ENCODE assay signal across 15 cellular contexts in the genomic region with DNA sequence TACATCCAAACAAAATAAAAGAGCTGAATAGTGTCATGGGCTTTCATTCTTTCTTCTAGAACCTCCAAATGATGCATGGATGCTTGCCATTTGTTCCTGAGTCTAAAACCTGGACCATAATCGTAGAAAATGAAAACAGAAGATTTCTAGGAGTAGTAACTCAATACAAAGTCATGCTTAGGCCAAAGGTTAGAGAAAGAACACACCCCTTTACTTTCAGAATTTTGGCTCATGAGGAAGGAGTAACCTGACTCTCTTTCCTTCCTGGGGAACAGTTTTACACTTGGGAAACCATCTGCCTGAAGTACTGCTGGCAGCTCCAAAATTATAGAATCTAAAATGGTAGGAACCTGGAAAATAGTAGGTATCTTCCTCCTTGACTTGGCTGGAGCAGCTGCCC.
DNase-seq lines count a peak whose midpoint lies in the region; ATAC-seq and TF ChIP-seq lines count a peak whose summit lies in the region.
"Had no signal": no experiment of that assay in that cellular context is flagged by ENCODE, and none has a peak within 500 bp of the region (broad histone marks: within the 10 kb centered on the region; RNA-seq: fewer than 3 reads in every experiment).

No MANE protein-coding gene starts in this region.

- no peaks in the 10 kb centered on the region for H3K36me3 ChIP-seq in BLaER1 treated with 17β-estradiol and CSF1 and Interleukin-3, amounts not matched to agents 10 nM and 100 nM
- H3K36me3 ChIP-seq in mesendoderm (ENCODE audit: control insufficient read depth, insufficient read depth, low read length) = no peaks in the 10 kb centered on the region

- no peaks in the 10 kb centered on the region for H3K79me1 ChIP-seq in mesendoderm (ENCODE audit: low read length)

- no peak overlapping the region for H4K5ac ChIP-seq in mesendoderm (ENCODE audit: low read length)

- ATAC-seq in GM21447 (IDR thresholded peaks at IDR 0.05; ENCODE audit: unreplicated experiment) = no peak

- H4K20me1 ChIP-seq in BLaER1 treated with 17β-estradiol and CSF1 and Interleukin-3, amounts not matched to agents 10 nM and 100 nM = no peaks in the 10 kb centered on the region

- H3K4me1 ChIP-seq in BLaER1 treated with 17β-estradiol and CSF1 and Interleukin-3, amounts not matched to agents 10 nM and 100 nM = peaks cover 35 to 56% (median 39%) of the 10 kb centered on the region in 10 experiments
- H3K4me1 ChIP-seq in mesendoderm (ENCODE audit: control insufficient read depth, low read depth, low read length) = peaks cover 17% of the 10 kb centered on the region

- H3K9ac ChIP-seq in BLaER1 treated with 17β-estradiol and CSF1 and Interleukin-3, amounts not matched to agents 10 nM and 100 nM = no peak overlapping the region
- no peak overlapping the region for H3K9ac ChIP-seq in mesendoderm (ENCODE audit: low read length)

- peak overlapping the region; percentile 33 to 80 (median 55); a peak in 17 of 22 replicates for H3K4me2 ChIP-seq in BLaER1 treated with 17β-estradiol and CSF1 and Interleukin-3, amounts not matched to agents 10 nM and 100 nM
- H3K4me2 ChIP-seq in mesendoderm (ENCODE audit: low read length) = no peak overlapping the region

- in situ Hi-C loops in astrocyte of the spinal cord (cut with HindIII; ENCODE audit: low sequenced_read_pairs) = no loop called here

- no peak overlapping the region for H3K4ac ChIP-seq in mesendoderm (ENCODE audit: low read depth, low read length)

- H2BK5ac ChIP-seq in mesendoderm (ENCODE audit: low read length) = peak overlapping the region; percentile 51

- H3K23ac ChIP-seq in mesendoderm (ENCODE audit: low read length) = no peak overlapping the region

- H2BK120ac ChIP-seq in mesendoderm (ENCODE audit: low read depth, low read length) = no peak overlapping the region

- H3K18ac ChIP-seq in mesendoderm (ENCODE audit: low read length) = peak overlapping the region; percentile 18

- DNase-seq in HT1080 (ENCODE audit: low read depth) (peak; percentile 50), astrocyte of the spinal cord (ENCODE audit: low read depth, low spot score) (peak; percentile 37), mesendoderm (peak; percentile 39), NCI-H1417 treated with DMSO at 0.1 percent for 48 hours (lab: John Stamatoyannopoulos, UW) (no peak), DMS 273 treated with DMSO at 0.1 percent for 48 hours (lab: John Stamatoyannopoulos, UW) (no peak)
- DNase-seq in stimulated activated CD4-positive, alpha-beta T cell treated with anti-CD3 and anti-CD28 coated beads, Interleukin-4, amount 100 ng/mL, for 24 hours = no peak
- DNase-seq: activated naive CD4-positive, alpha-beta T cell treated with anti-CD3 and anti-CD28 coated beads, Interleukin-2, amount 10 ng/mL, durations not matched to agents 7 days and 5 days; AML-193; caudate nucleus; DMS79 treated with DMSO at 0.1 percent for 48 hours; kidney; NCI-H2029; stimulated activated CD8-positive, alpha-beta memory T cell treated with anti-CD3 and anti-CD28 coated beads, Interleukin-4, amount 100 ng/mL, for 48 hours had no signal

- WGBS in mesendoderm (ENCODE audit: extremely low coverage, insufficient coverage, low lambda C conversion rate) = no CpG with 5 or more reads among the region's 1 CpG

- no peak overlapping the region for H3K4me3 ChIP-seq in BLaER1 treated with 17β-estradiol and CSF1 and Interleukin-3, amounts not matched to agents 10 nM and 100 nM
- H3K4me3 ChIP-seq in astrocyte of the spinal cord (ENCODE audit: low read depth, low read length) (no peak overlapping the region), mesendoderm (ENCODE audit: low read length) (no peak overlapping the region)

- no peak overlapping the region for H2AK5ac ChIP-seq in mesendoderm (ENCODE audit: low read length)

- H3K27me3 ChIP-seq in BLaER1 treated with 17β-estradiol and CSF1 and Interleukin-3, amounts not matched to agents 10 nM and 100 nM = 0 out of 22 replicates have a peak, but pooled peaks cover 0 to 3% (median 0%) of the 10 kb centered on the region in 11 experiments
- no peaks in the 10 kb centered on the region for H3K27me3 ChIP-seq in mesendoderm (ENCODE audit: insufficient read depth, low read length, poor library complexity)

- H4K8ac ChIP-seq in mesendoderm (ENCODE audit: low read depth, low read length) = no peak overlapping the region

- TF ChIP-seq CTCF in astrocyte of the spinal cord (IDR thresholded peaks at IDR 0.05; ENCODE audit: low read depth, low read length) = no peak

- peak overlapping the region in 3 of 11 experiments; percentile 41 to 69 (median 68); a peak in 3 of 22 replicates for H3K27ac ChIP-seq in BLaER1 treated with 17β-estradiol and CSF1 and Interleukin-3, amounts not matched to agents 10 nM and 100 nM
- H3K27ac ChIP-seq in mesendoderm (ENCODE audit: low read depth, low read length) = no peak overlapping the region

- no peak overlapping the region for H2BK15ac ChIP-seq in mesendoderm (replicated peaks; ENCODE audit: low read depth)

- no peaks in the 10 kb centered on the region for H3K9me3 ChIP-seq in BLaER1 treated with 17β-estradiol and CSF1 and Interleukin-3, amounts not matched to agents 10 nM and 100 nM (replicated peaks in 1 of 11)

- peak overlapping the region; percentile 25 for H3K56ac ChIP-seq in mesendoderm (ENCODE audit: low read length)

- no peaks in the 10 kb centered on the region for H3K79me2 ChIP-seq in mesendoderm (ENCODE audit: control insufficient read depth, insufficient read depth, low read length)

Comparison
In these comparisons a context has a peak if more than half of its experiments do, and no peak if none do; other contexts are left out.
1. DNase-seq: peak in HT1080 (single experiment), astrocyte of the spinal cord (single experiment) and mesendoderm (single experiment); none in stimulated activated CD4-positive, alpha-beta T cell treated with anti-CD3 and anti-CD28 coated beads, Interleukin-4, amount 100 ng/mL, for 24 hours (single experiment), NCI-H1417 treated with DMSO at 0.1 percent for 48 hours (single experiment) and DMS 273 treated with DMSO at 0.1 percent for 48 hours (single experiment).